Comparison of ENCODE assay signal across 10 cellular contexts in genomic region chr17:6940186-6940649, GRCh38. TPM values are rescaled to one million over a fixed set of nuclear protein-coding genes. Genes with fewer than 3 reads are reported as not detected.
DNase-seq lines count a peak whose midpoint lies in the region; ATAC-seq and TF ChIP-seq lines count a peak whose summit lies in the region.
"Had no signal": no experiment of that assay in that cellular context is flagged by ENCODE, and none has a peak within 500 bp of the region (broad histone marks: within the 10 kb centered on the region; RNA-seq: fewer than 3 reads in every experiment).

No MANE protein-coding gene starts in this region.

- H3K36me3 ChIP-seq in SJSA1 (no peaks in the 10 kb centered on the region), stomach (no peaks in the 10 kb centered on the region), left lung (no peaks in the 10 kb centered on the region)

- POLR2A ChIA-PET in activated CD4-positive, alpha-beta T cell treated with anti-CD3 and anti-CD28 coated beads for 36 hours (lab: Charles Lee), result no interaction called here

- peak overlapping the region; percentile 17 for H3K27ac Mint-ChIP-seq in activated CD4-positive, alpha-beta T cell treated with anti-CD3 and anti-CD28 coated beads for 36 hours

- intact Hi-C loops in activated CD4-positive, alpha-beta T cell treated with anti-CD3 and anti-CD28 coated beads for 36 hours (cut with DNase I, micrococcal nuclease), result no loop called here
- intact Hi-C loops in stomach (cut with DNase I; ENCODE audit: low total_unique reads) (no loop called here), left lung (cut with DNase I) (no loop called here)

- 0 out of 2 replicates have a peak, but pooled peaks cover 3% of the 10 kb centered on the region for H3K4me1 ChIP-seq in SJSA1 (replicated peaks)
- H3K4me1 ChIP-seq in stomach, result peaks cover 0 to 13% (median 4%) of the 10 kb centered on the region in 4 donors
- H3K4me1 ChIP-seq in left lung, result no peaks in the 10 kb centered on the region

- CTCF ChIA-PET in activated CD4-positive, alpha-beta T cell treated with anti-CD3 and anti-CD28 coated beads for 36 hours (lab: Charles Lee), result interaction anchor here (2.9 kb wide), 1 partner anchor 25 kb away, joined by 14 read pairs; no protein-coding TSS in a partner anchor

- H3K27ac ChIP-seq in SJSA1 (peak overlapping the region; percentile 37; the same call in 1 of the 2 replicates), stomach (peak overlapping the region in 2 of 5 donors; percentile 11 to 26), left lung (no peak overlapping the region)

- TF ChIP-seq CTCF in fibroblast of the aortic adventitia (IDR thresholded peaks at IDR 0.05; ENCODE audit: insufficient read depth, low read length) (no peak), stomach (IDR thresholded peaks at IDR 0.05) (no peak), left lung (IDR thresholded peaks at IDR 0.05) (no peak)

- peak; percentile 33 for ATAC-seq in activated CD4-positive, alpha-beta T cell treated with anti-CD3 and anti-CD28 coated beads for 36 hours
- no peak for ATAC-seq in left lung

- H3K9me3 Mint-ChIP-seq in activated CD4-positive, alpha-beta T cell treated with anti-CD3 and anti-CD28 coated beads for 36 hours (ENCODE audit: low read depth), result no peaks in the 10 kb centered on the region

- H3K4me3 ChIP-seq in SJSA1 (peak overlapping the region; percentile 39), fibroblast of the aortic adventitia (ENCODE audit: low read depth, low read length) (peak overlapping the region; percentile 40), stomach (peak overlapping the region; percentile 13 to 39 (median 16)), left lung (peak overlapping the region in 1 of 2 donors; percentile 18)

- TF ChIP-seq POLR2A in stomach (IDR thresholded peaks at IDR 0.05), result no peak

- H3K27me3 ChIP-seq in SJSA1 (replicated peaks) (no peaks in the 10 kb centered on the region), stomach (no peaks in the 10 kb centered on the region), left lung (no peaks in the 10 kb centered on the region)

- H3K9me3 ChIP-seq in SJSA1 (replicated peaks) (no peaks in the 10 kb centered on the region), stomach (no peaks in the 10 kb centered on the region), left lung (no peaks in the 10 kb centered on the region)

- no peak for TF ChIP-seq EP300 in stomach (IDR thresholded peaks at IDR 0.05)

- H3K36me3 Mint-ChIP-seq in activated CD4-positive, alpha-beta T cell treated with anti-CD3 and anti-CD28 coated beads for 36 hours (ENCODE audit: low read depth), result no peaks in the 10 kb centered on the region

- peaks cover 8% of the 10 kb centered on the region for H3K4me1 Mint-ChIP-seq in activated CD4-positive, alpha-beta T cell treated with anti-CD3 and anti-CD28 coated beads for 36 hours

- no peaks in the 10 kb centered on the region for H3K27me3 Mint-ChIP-seq in activated CD4-positive, alpha-beta T cell treated with anti-CD3 and anti-CD28 coated beads for 36 hours
- H3K27me3 Mint-ChIP-seq: IgD-negative memory B cell had no signal

- peak overlapping the region; percentile 25 for H3K4me3 Mint-ChIP-seq in activated CD4-positive, alpha-beta T cell treated with anti-CD3 and anti-CD28 coated beads for 36 hours

- WGBS in stomach, 5 donors, result 77 to 85% (median 81%) methylated on average over 7 of the region's 7 CpGs

- no peak for DNase-seq in activated CD4-positive, alpha-beta T cell treated with anti-CD3 and anti-CD28 coated beads for 36 hours
- no peak for DNase-seq in activated CD4-positive, alpha-beta T cell treated with anti-CD3 and anti-CD28 coated beads, Interleukin-2, amount 50 U/mL, for 1 hour
- DNase-seq in SJSA1 (ENCODE audit: low read depth in 1 of 2, low spot score in 2 of 2), result peak in 1 of 2 experiments; percentile 43
- DNase-seq in fibroblast of the aortic adventitia (ENCODE audit: low read depth), result peak; percentile 25
- no peak for DNase-seq in stomach
- DNase-seq in GM19238 (ENCODE audit: insufficient read length, low spot score), result no peak
- DNase-seq in activated CD8-positive, alpha-beta memory T cell treated with anti-CD3 and anti-CD28 coated beads for 24 hours, result no peak
- no peak for DNase-seq in left lung

RNA-seq across cellular contexts. Expression of gene ALOX12, which starts 55.6 kb away (rescaled TPM):
- not detected for total RNA-seq in activated CD4-positive, alpha-beta T cell treated with anti-CD3 and anti-CD28 coated beads for 36 hours
- total RNA-seq in SJSA1 (2014; rRNA removed; shearing (Covaris generic)), result not detected in 2 replicates
- total RNA-seq in fibroblast of the aortic adventitia (ENCODE audit: low replicate concordance), result 0.65 TPM in 1 of 2 replicates, not detected in the other
- total RNA-seq in stomach, result under 1 TPM in 1 of 5 donors, not detected in 4; 0.92 TPM
- 1 to 10 TPM in 1 of 3 donors, not detected in 2; 3.4 TPM for polyA plus RNA-seq in stomach
- total RNA-seq in left lung, result under 1 TPM; 0.29 to 0.67 TPM
- polyA plus RNA-seq: AG04450 had no signal
